1 cellular context compared by ENCODE assay signal in genomic region chr19:53868892-53869804, GRCh38.
TF ChIP-seq lines count a peak whose summit lies in the region.

No MANE protein-coding gene starts in this region.

TF ChIP-seq in HepG2, 621 proteins besides CTCF, POLR2A, EP300 and RAD21 (continued from another document and continues in another):
- no peak for TF ChIP-seq ZNF550 (CRISPR knock-in tag; IDR thresholded peaks at IDR 0.05; ENCODE audit: borderline replicate concordance)
- TF ChIP-seq ZNF230 (CRISPR knock-in tag; IDR thresholded peaks at IDR 0.05), result no peak
- no peak for TF ChIP-seq ATM (IDR thresholded peaks at IDR 0.05; ENCODE audit: borderline replicate concordance)
- TF ChIP-seq, protein P1, sequence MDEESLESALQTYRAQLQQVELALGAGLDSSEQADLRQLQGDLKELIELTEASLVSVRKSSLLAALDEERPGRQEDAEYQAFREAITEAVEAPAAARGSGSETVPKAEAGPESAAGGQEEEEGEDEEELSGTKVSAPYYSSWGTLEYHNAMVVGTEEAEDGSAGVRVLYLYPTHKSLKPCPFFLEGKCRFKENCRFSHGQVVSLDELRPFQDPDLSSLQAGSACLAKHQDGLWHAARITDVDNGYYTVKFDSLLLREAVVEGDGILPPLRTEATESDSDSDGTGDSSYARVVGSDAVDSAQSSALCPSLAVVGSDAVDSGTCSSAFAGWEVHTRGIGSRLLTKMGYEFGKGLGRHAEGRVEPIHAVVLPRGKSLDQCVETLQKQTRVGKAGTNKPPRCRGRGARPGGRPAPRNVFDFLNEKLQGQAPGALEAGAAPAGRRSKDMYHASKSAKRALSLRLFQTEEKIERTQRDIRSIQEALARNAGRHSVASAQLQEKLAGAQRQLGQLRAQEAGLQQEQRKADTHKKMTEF (CRISPR knock-in tag; IDR thresholded peaks at IDR 0.05), result peak; percentile 90; the same call in 1 of the 2 replicates
- TF ChIP-seq, protein P2, sequence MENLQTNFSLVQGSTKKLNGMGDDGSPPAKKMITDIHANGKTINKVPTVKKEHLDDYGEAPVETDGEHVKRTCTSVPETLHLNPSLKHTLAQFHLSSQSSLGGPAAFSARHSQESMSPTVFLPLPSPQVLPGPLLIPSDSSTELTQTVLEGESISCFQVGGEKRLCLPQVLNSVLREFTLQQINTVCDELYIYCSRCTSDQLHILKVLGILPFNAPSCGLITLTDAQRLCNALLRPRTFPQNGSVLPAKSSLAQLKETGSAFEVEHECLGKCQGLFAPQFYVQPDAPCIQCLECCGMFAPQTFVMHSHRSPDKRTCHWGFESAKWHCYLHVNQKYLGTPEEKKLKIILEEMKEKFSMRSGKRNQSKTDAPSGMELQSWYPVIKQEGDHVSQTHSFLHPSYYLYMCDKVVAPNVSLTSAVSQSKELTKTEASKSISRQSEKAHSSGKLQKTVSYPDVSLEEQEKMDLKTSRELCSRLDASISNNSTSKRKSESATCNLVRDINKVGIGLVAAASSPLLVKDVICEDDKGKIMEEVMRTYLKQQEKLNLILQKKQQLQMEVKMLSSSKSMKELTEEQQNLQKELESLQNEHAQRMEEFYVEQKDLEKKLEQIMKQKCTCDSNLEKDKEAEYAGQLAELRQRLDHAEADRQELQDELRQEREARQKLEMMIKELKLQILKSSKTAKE (CRISPR knock-in tag; IDR thresholded peaks at IDR 0.05; ENCODE audit: borderline replicate concordance), result peak; percentile 79; the same call in 1 of the 2 replicates
- TF ChIP-seq CENPBD1 (CRISPR knock-in tag; IDR thresholded peaks at IDR 0.05; ENCODE audit: borderline replicate concordance, low read depth), result no peak
- TF ChIP-seq, protein P3, sequence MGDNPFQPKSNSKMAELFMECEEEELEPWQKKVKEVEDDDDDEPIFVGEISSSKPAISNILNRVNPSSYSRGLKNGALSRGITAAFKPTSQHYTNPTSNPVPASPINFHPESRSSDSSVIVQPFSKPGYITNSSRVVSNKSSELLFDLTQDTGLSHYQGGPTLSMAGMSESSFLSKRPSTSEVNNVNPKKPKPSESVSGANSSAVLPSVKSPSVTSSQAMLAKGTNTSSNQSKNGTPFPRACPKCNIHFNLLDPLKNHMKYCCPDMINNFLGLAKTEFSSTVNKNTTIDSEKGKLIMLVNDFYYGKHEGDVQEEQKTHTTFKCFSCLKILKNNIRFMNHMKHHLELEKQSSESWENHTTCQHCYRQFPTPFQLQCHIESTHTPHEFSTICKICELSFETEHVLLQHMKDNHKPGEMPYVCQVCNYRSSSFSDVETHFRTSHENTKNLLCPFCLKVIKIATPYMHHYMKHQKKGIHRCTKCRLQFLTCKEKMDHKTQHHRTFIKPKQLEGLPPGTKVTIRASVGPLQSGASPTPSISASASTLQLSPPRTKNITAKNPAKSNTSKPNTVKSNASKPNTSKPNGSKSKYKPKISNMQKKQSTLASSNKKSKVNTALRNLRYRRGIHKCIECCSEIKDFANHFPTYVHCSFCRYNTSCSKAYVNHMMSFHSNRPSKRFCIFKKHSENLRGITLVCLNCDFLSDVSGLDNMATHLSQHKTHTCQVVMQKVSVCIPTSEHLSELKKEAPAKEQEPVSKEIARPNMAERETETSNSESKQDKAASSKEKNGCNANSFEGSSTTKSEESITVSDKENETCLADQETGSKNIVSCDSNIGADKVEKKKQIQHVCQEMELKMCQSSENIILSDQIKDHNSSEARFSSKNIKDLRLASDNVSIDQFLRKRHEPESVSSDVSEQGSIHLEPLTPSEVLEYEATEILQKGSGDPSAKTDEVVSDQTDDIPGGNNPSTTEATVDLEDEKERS (CRISPR knock-in tag; IDR thresholded peaks at IDR 0.05), result 0 out of 2 replicates have a peak, but pooled peaks have one; percentile 34
- TF ChIP-seq ZIK1 (CRISPR knock-in tag; IDR thresholded peaks at IDR 0.05; ENCODE audit: borderline replicate concordance, low read depth), result no peak
- TF ChIP-seq ARID2 (CRISPR knock-in tag; IDR thresholded peaks at IDR 0.05; ENCODE audit: borderline replicate concordance), result 0 out of 2 replicates have a peak, but pooled peaks have one; percentile 75
- TF ChIP-seq ZC3H13 (CRISPR knock-in tag; IDR thresholded peaks at IDR 0.05), result 0 out of 2 replicates have a peak, but pooled peaks have one; percentile 65
- peak; percentile 57; the same call in 1 of the 2 replicates for TF ChIP-seq SAFB2 (CRISPR knock-in tag; IDR thresholded peaks at IDR 0.05; ENCODE audit: borderline replicate concordance, low read depth)
- peak; percentile 67; the same call in 1 of the 2 replicates for TF ChIP-seq ZNF501 (CRISPR knock-in tag; IDR thresholded peaks at IDR 0.05)
- TF ChIP-seq ZFP90 (CRISPR knock-in tag; IDR thresholded peaks at IDR 0.05; ENCODE audit: borderline replicate concordance), result peak; percentile 26; the same call in 1 of the 2 replicates
- TF ChIP-seq YEATS2 (CRISPR knock-in tag; IDR thresholded peaks at IDR 0.05; ENCODE audit: borderline replicate concordance), result 0 out of 2 replicates have a peak, but pooled peaks have one; percentile 38
- no peak for TF ChIP-seq ZNF530 (CRISPR knock-in tag; IDR thresholded peaks at IDR 0.05; ENCODE audit: low read depth)
- TF ChIP-seq, protein P4, sequence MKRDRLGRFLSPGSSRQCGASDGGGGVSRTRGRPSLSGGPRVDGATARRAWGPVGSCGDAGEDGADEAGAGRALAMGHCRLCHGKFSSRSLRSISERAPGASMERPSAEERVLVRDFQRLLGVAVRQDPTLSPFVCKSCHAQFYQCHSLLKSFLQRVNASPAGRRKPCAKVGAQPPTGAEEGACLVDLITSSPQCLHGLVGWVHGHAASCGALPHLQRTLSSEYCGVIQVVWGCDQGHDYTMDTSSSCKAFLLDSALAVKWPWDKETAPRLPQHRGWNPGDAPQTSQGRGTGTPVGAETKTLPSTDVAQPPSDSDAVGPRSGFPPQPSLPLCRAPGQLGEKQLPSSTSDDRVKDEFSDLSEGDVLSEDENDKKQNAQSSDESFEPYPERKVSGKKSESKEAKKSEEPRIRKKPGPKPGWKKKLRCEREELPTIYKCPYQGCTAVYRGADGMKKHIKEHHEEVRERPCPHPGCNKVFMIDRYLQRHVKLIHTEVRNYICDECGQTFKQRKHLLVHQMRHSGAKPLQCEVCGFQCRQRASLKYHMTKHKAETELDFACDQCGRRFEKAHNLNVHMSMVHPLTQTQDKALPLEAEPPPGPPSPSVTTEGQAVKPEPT (CRISPR knock-in tag; IDR thresholded peaks at IDR 0.05; ENCODE audit: low read depth), result peak; percentile 56; the same call in 1 of the 2 replicates
- TF ChIP-seq, protein P5, sequence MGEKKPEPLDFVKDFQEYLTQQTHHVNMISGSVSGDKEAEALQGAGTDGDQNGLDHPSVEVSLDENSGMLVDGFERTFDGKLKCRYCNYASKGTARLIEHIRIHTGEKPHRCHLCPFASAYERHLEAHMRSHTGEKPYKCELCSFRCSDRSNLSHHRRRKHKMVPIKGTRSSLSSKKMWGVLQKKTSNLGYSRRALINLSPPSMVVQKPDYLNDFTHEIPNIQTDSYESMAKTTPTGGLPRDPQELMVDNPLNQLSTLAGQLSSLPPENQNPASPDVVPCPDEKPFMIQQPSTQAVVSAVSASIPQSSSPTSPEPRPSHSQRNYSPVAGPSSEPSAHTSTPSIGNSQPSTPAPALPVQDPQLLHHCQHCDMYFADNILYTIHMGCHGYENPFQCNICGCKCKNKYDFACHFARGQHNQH (CRISPR knock-in tag; IDR thresholded peaks at IDR 0.05), result 0 out of 2 replicates have a peak, but pooled peaks have one; percentile 15
- TF ChIP-seq SSRP1 (CRISPR knock-in tag; IDR thresholded peaks at IDR 0.05), result no peak
- TF ChIP-seq ZNF605 (CRISPR knock-in tag; IDR thresholded peaks at IDR 0.05), result no peak
- TF ChIP-seq HOXA3 (CRISPR knock-in tag; IDR thresholded peaks at IDR 0.05), result peak; percentile 26; the same call in 1 of the 2 replicates
- no peak for TF ChIP-seq ZNF564 (CRISPR knock-in tag; IDR thresholded peaks at IDR 0.05)
- TF ChIP-seq NR2F6 (IDR thresholded peaks at IDR 0.05), result no peak; the same call in 1 of the 2 replicates
- peak; percentile 73 for TF ChIP-seq NR2F6 (CRISPR knock-in tag; IDR thresholded peaks at IDR 0.05)
- TF ChIP-seq NFATC3 (CRISPR knock-in tag; IDR thresholded peaks at IDR 0.05), result no peak
- TF ChIP-seq, protein P6, sequence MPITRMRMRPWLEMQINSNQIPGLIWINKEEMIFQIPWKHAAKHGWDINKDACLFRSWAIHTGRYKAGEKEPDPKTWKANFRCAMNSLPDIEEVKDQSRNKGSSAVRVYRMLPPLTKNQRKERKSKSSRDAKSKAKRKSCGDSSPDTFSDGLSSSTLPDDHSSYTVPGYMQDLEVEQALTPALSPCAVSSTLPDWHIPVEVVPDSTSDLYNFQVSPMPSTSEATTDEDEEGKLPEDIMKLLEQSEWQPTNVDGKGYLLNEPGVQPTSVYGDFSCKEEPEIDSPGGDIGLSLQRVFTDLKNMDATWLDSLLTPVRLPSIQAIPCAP (CRISPR knock-in tag; IDR thresholded peaks at IDR 0.05; ENCODE audit: low read depth), result 0 out of 2 replicates have a peak, but pooled peaks have one; percentile 34
- TF ChIP-seq CHD2 (IDR thresholded peaks at IDR 0.05; ENCODE audit: low read depth, low read length), result no peak
- TF ChIP-seq SMAD9 (CRISPR knock-in tag; IDR thresholded peaks at IDR 0.05), result no peak
- peak; percentile 63 for TF ChIP-seq ZFY (CRISPR knock-in tag; IDR thresholded peaks at IDR 0.05)
- TF ChIP-seq FOXK1 (CRISPR knock-in tag; IDR thresholded peaks at IDR 0.05; ENCODE audit: borderline replicate concordance, low read depth), result no peak
- peak; percentile 37; the same call in 1 of the 2 replicates for TF ChIP-seq KAT8 (CRISPR knock-in tag; IDR thresholded peaks at IDR 0.05)
- peak; percentile 38; the same call in 1 of the 2 replicates for TF ChIP-seq SIN3B (IDR thresholded peaks at IDR 0.05; ENCODE audit: low read length)
- TF ChIP-seq, protein P7, sequence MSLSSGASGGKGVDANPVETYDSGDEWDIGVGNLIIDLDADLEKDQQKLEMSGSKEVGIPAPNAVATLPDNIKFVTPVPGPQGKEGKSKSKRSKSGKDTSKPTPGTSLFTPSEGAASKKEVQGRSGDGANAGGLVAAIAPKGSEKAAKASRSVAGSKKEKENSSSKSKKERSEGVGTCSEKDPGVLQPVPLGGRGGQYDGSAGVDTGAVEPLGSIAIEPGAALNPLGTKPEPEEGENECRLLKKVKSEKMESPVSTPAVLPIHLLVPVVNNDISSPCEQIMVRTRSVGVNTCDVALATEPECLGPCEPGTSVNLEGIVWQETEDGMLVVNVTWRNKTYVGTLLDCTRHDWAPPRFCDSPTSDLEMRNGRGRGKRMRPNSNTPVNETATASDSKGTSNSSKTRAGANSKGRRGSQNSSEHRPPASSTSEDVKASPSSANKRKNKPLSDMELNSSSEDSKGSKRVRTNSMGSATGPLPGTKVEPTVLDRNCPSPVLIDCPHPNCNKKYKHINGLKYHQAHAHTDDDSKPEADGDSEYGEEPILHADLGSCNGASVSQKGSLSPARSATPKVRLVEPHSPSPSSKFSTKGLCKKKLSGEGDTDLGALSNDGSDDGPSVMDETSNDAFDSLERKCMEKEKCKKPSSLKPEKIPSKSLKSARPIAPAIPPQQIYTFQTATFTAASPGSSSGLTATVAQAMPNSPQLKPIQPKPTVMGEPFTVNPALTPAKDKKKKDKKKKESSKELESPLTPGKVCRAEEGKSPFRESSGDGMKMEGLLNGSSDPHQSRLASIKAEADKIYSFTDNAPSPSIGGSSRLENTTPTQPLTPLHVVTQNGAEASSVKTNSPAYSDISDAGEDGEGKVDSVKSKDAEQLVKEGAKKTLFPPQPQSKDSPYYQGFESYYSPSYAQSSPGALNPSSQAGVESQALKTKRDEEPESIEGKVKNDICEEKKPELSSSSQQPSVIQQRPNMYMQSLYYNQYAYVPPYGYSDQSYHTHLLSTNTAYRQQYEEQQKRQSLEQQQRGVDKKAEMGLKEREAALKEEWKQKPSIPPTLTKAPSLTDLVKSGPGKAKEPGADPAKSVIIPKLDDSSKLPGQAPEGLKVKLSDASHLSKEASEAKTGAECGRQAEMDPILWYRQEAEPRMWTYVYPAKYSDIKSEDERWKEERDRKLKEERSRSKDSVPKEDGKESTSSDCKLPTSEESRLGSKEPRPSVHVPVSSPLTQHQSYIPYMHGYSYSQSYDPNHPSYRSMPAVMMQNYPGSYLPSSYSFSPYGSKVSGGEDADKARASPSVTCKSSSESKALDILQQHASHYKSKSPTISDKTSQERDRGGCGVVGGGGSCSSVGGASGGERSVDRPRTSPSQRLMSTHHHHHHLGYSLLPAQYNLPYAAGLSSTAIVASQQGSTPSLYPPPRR (CRISPR knock-in tag; IDR thresholded peaks at IDR 0.05; ENCODE audit: borderline replicate concordance), result peak; percentile 37; the same call in 1 of the 2 replicates
- TF ChIP-seq AFF4 (CRISPR knock-in tag; IDR thresholded peaks at IDR 0.05), result no peak
- 0 out of 2 replicates have a peak, but pooled peaks have one; percentile 43 for TF ChIP-seq ZNF30 (CRISPR knock-in tag; IDR thresholded peaks at IDR 0.05)
